ENCODE assay signal across 8 cellular contexts in the genomic region with DNA sequence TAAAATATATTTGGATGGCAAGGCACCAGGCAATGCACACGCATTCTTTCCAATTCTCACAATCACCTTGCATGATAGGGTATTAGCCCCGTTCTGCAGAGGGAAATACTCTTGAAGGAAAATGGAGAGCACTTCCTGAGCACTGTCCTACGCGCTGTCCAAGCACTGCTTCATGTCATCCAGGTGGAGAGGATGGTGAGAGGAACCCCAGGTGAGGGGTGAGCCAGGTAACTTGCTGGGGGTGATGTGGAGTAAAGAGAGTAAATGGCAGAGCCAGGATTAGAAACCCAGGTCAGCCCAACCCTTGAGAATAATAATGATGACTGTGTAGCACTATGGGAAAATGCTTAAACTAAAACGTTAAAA. TPM values are rescaled to one million over a fixed set of nuclear protein-coding genes. Genes with fewer than 3 reads are reported as not detected.
DNase-seq lines count a peak whose midpoint lies in the region; ATAC-seq, FAIRE-seq and TF ChIP-seq lines count a peak whose summit lies in the region.

No MANE protein-coding gene starts in this region.

- peak overlapping the region; percentile 96 for H3K4me2 ChIP-seq in OCI-LY1 (ENCODE audit: low read length)
- peak overlapping the region; percentile 93 for H3K4me2 ChIP-seq in endothelial cell of umbilical vein (ENCODE audit: insufficient read depth, low read length)
- peak overlapping the region; percentile 99 for H3K4me2 ChIP-seq in osteoblast (ENCODE audit: insufficient read depth, low read length)

- H3K27me3 ChIP-seq in OCI-LY1 (ENCODE audit: insufficient read depth, low read length) = no peaks in the 10 kb centered on the region
- H3K27me3 ChIP-seq in endothelial cell of umbilical vein (ENCODE audit: control insufficient read depth in 2 of 2, insufficient read depth in 2 of 2, low read length in 2 of 2) = peaks cover 0 to 1% of the 10 kb centered on the region in 2 experiments
- no peaks in the 10 kb centered on the region for H3K27me3 ChIP-seq in osteoblast (ENCODE audit: insufficient read depth, low read length)

- FAIRE-seq in endothelial cell of umbilical vein (lab: Jason Lieb, UNC) = no peak

- peak overlapping the region; percentile 79 for H3K4me3 ChIP-seq in OCI-LY1 (ENCODE audit: low read depth, low read length, poor library complexity, severe bottlenecking)
- H3K4me3 ChIP-seq in endothelial cell of umbilical vein (replicated peaks in 1 of 3; ENCODE audit: insufficient read depth in 1 of 3, low read depth in 1 of 3, low read length in 3 of 3) = peak overlapping the region; percentile 44 to 61 (median 55)
- peak overlapping the region; percentile 83 for H3K4me3 ChIP-seq in osteoblast (ENCODE audit: insufficient read depth, low read length)

- TF ChIP-seq POLR2A in endothelial cell of umbilical vein (IDR thresholded peaks at IDR 0.05; ENCODE audit: low read depth, low read length) = no peak

- H2AFZ ChIP-seq in OCI-LY1 (ENCODE audit: low read length) (0 out of 2 replicates have a peak overlapping the region, but pooled peaks have one; percentile 60), endothelial cell of umbilical vein (ENCODE audit: low read depth, low read length) (peak overlapping the region; percentile 92), osteoblast (ENCODE audit: low read length) (peak overlapping the region; percentile 83)

- H3K36me3 ChIP-seq in OCI-LY1 (ENCODE audit: insufficient read depth, low read length) (no peaks in the 10 kb centered on the region; the same call in 1 of the 2 replicates), endothelial cell of umbilical vein (ENCODE audit: control insufficient read depth in 2 of 2, extremely low read depth in 1 of 2, insufficient read depth in 2 of 2, low read length in 2 of 2) (no peaks in the 10 kb centered on the region), osteoblast (ENCODE audit: insufficient read depth, low read length) (no peaks in the 10 kb centered on the region)

- H4K20me1 ChIP-seq in OCI-LY1 (ENCODE audit: insufficient read depth, low read length) (no peaks in the 10 kb centered on the region), endothelial cell of umbilical vein (replicated peaks; ENCODE audit: control insufficient read depth, extremely low read depth, insufficient read depth, low read length) (no peaks in the 10 kb centered on the region), osteoblast (ENCODE audit: insufficient read depth, low read length) (peaks cover 19% of the 10 kb centered on the region)

- no peak for DNase-seq in Calu3
- DNase-seq in endothelial cell of umbilical vein (ENCODE audit: low read depth, low spot score) = no peak
- DNase-seq in osteoblast (ENCODE audit: insufficient read length, low spot score, missing footprints) = no peak
- no peak for DNase-seq in NCI-H524 (lab: John Stamatoyannopoulos, UW)
- no peak for DNase-seq in SIG-M5 (lab: John Stamatoyannopoulos, UW)
- no peak for DNase-seq in AG08395 (ENCODE audit: low spot score)

- peak overlapping the region; percentile 62; the same call in 1 of the 2 replicates for H3K9ac ChIP-seq in OCI-LY1 (ENCODE audit: low read length)
- H3K9ac ChIP-seq in endothelial cell of umbilical vein (replicated peaks; ENCODE audit: extremely low read depth, insufficient read depth, low read length) = peak overlapping the region; percentile 54

- H3K79me2 ChIP-seq in OCI-LY1 (ENCODE audit: insufficient read depth, low read length) (no peaks in the 10 kb centered on the region), endothelial cell of umbilical vein (ENCODE audit: control insufficient read depth, insufficient read depth, low read length) (peaks cover 34% of the 10 kb centered on the region), osteoblast (ENCODE audit: insufficient read depth, low read length) (peaks cover 40% of the 10 kb centered on the region)

- peaks cover 38% of the 10 kb centered on the region for H3K4me1 Mint-ChIP-seq in Calu3 (ENCODE audit: low read depth, unreplicated experiment)

- no peak for ATAC-seq in GM19463 (IDR thresholded peaks at IDR 0.05; ENCODE audit: unreplicated experiment)

- BruUV-seq in Calu3 (replicated peaks; lab: Mats Ljungman, UMichigan) (TSS peak; percentile 91), endothelial cell of umbilical vein (replicated peaks; lab: Mats Ljungman, UMichigan) (TSS peak; percentile 88)

- CTCF ChIA-PET in Calu3 (lab: Charles Lee) = interaction anchor here (0.8 to 1.8 kb wide), 4 partner anchors 12 to 148 kb away, joined by 5 to 13 read pairs (median 6); no protein-coding TSS in a partner anchor
- CTCF ChIA-PET in endothelial cell of umbilical vein (lab: Charles Lee) = interaction anchor here (1.2 to 4.0 kb wide), 9 partner anchors 7 to 148 kb away, joined by 3 to 24 read pairs (median 6); no protein-coding TSS in a partner anchor

- peak overlapping the region; percentile 69 for H3K4me3 Mint-ChIP-seq in Calu3 (ENCODE audit: low read depth, unreplicated experiment)

- intact Hi-C loops in Calu3 (cut with micrococcal nuclease; ENCODE audit: unreplicated experiment) (no loop called here), endothelial cell of umbilical vein (cut with micrococcal nuclease) (loop anchor here (2.0 to 5.0 kb wide), 4 partner anchors 37 to 93 kb away; a partner anchor contains a TSS)

- peaks cover 39% of the 10 kb centered on the region for H3K36me3 Mint-ChIP-seq in Calu3 (ENCODE audit: insufficient read depth, unreplicated experiment)

- H3K4me1 ChIP-seq in OCI-LY1 (ENCODE audit: insufficient read depth, low read length, severe bottlenecking) (peaks cover 21% of the 10 kb centered on the region), endothelial cell of umbilical vein (ENCODE audit: control insufficient read depth, extremely low read depth, insufficient read depth, low read length) (peaks cover 17% of the 10 kb centered on the region), osteoblast (ENCODE audit: insufficient read depth, low read length) (peaks cover 24% of the 10 kb centered on the region)

- no peak overlapping the region for H3K27ac ChIP-seq in OCI-LY1 (ENCODE audit: low read depth, low read length, poor library complexity, severe bottlenecking)
- H3K27ac ChIP-seq in endothelial cell of umbilical vein (ENCODE audit: insufficient read depth, low read depth, low read length) = no peak overlapping the region
- H3K27ac ChIP-seq in osteoblast (ENCODE audit: low read depth, low read length) = peak overlapping the region; percentile 66

- H3K9me3 Mint-ChIP-seq in Calu3 (ENCODE audit: low read depth, unreplicated experiment) = no peaks in the 10 kb centered on the region

- H3F3A ChIP-seq in OCI-LY1 (ENCODE audit: insufficient read depth, low read length) = no peaks in the 10 kb centered on the region

- no peaks in the 10 kb centered on the region for H3K9me2 ChIP-seq in OCI-LY1 (ENCODE audit: low read depth, low read length)

- POLR2A ChIA-PET in endothelial cell of umbilical vein (lab: Charles Lee) = interaction anchor here (0.6 to 2.6 kb wide), 11 partner anchors 12 to 391 kb away, joined by 3 to 14 read pairs (median 5); a partner anchor contains a TSS

- dilution Hi-C loops in endothelial cell of umbilical vein (cut with MboI; ENCODE audit: extremely low pct_ligation_motif_present, low sequenced_read_pairs) = no loop called here

- H3K9me1 ChIP-seq in endothelial cell of umbilical vein (replicated peaks; ENCODE audit: control insufficient read depth, extremely low read depth, insufficient read depth, low read length) = no peaks in the 10 kb centered on the region

- H3K9me3 ChIP-seq in OCI-LY1 (ENCODE audit: low read length) (no peaks in the 10 kb centered on the region), endothelial cell of umbilical vein (replicated peaks; ENCODE audit: control insufficient read depth, insufficient read depth, low read length) (no peaks in the 10 kb centered on the region), osteoblast (ENCODE audit: low read depth, low read length) (no peaks in the 10 kb centered on the region)

- H3K27me3 Mint-ChIP-seq in Calu3 (ENCODE audit: unreplicated experiment) = no peaks in the 10 kb centered on the region

- peak overlapping the region; percentile 98 for H3K27ac Mint-ChIP-seq in Calu3 (ENCODE audit: unreplicated experiment)

- TF ChIP-seq CTCF in Calu3 (IDR thresholded peaks at IDR 0.05; ENCODE audit: unreplicated experiment) = no peak
- TF ChIP-seq CTCF in OCI-LY1 (IDR thresholded peaks at IDR 0.05; ENCODE audit: low read length) = no peak
- TF ChIP-seq CTCF in endothelial cell of umbilical vein (IDR thresholded peaks at IDR 0.05; ENCODE audit: extremely low read depth in 1 of 2, insufficient read depth in 1 of 2, low read depth in 1 of 2, low read length in 2 of 2) = no peak
- TF ChIP-seq CTCF in osteoblast (IDR thresholded peaks at IDR 0.05; ENCODE audit: extremely low read depth, low read depth, low read length) = no peak

TF ChIP-seq in endothelial cell of umbilical vein, 7 proteins besides CTCF, POLR2A, EP300 and RAD21:
- no peak for TF ChIP-seq GATA2 (IDR thresholded peaks at IDR 0.05; ENCODE audit: insufficient read depth, insufficient read length, low read depth, low read length)
- TF ChIP-seq FOS (IDR thresholded peaks at IDR 0.05; ENCODE audit: borderline replicate concordance, insufficient read depth, low read length) = no peak
- TF ChIP-seq, protein P1, sequence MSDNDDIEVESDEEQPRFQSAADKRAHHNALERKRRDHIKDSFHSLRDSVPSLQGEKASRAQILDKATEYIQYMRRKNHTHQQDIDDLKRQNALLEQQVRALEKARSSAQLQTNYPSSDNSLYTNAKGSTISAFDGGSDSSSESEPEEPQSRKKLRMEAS (IDR thresholded peaks at IDR 0.05; ENCODE audit: insufficient read depth, insufficient read length) = no peak
- TF ChIP-seq POLR2AphosphoS5 (IDR thresholded peaks at IDR 0.05; ENCODE audit: insufficient read depth, low read depth, low read length) = no peak
- no peak for TF ChIP-seq MYC (IDR thresholded peaks at IDR 0.05; ENCODE audit: low read depth, low read length)
- TF ChIP-seq JUN (IDR thresholded peaks at IDR 0.05; ENCODE audit: borderline replicate concordance, insufficient read depth, insufficient read length, low read depth) = no peak
- TF ChIP-seq EZH2 (IDR thresholded peaks at IDR 0.05; ENCODE audit: borderline replicate concordance, low read depth, low read length, severe bottlenecking) = no peak
TF ChIP-seq in endothelial cell of umbilical vein: peak in this region for 0.

RNA-seq across cellular contexts. Expression of a gene that starts 0.7 kb away (rescaled TPM):
- total RNA-seq in Calu3 (2022) (224 and 230 TPM in 2 replicates), endothelial cell of umbilical vein (63.9 and 64.5 TPM in 2 replicates), osteoblast (33.0 and 38.0 TPM in 2 replicates)
- polyA plus RNA-seq in endothelial cell of umbilical vein = 37.7 and 46.2 TPM in 2 replicates
- polyA plus RNA-seq in endothelial cell of umbilical vein (2011; cell fraction: cytosol; rRNA removed) = 51.2 and 52.3 TPM in 2 replicates
- polyA plus RNA-seq in endothelial cell of umbilical vein (2011; cell fraction: nucleus; rRNA removed) = 43.0 and 55.9 TPM in 2 replicates
- polyA plus RNA-seq in endothelial cell of umbilical vein (2012) = 35.2 and 38.2 TPM in 2 replicates
- polyA minus RNA-seq in endothelial cell of umbilical vein = 32.5 and 34.4 TPM in 2 replicates
- 12.3 TPM for polyA minus RNA-seq in endothelial cell of umbilical vein (2011; cell fraction: cytosol; rRNA and poly(A)+ RNA removed)
- polyA minus RNA-seq in endothelial cell of umbilical vein (2011; cell fraction: nucleus; rRNA and poly(A)+ RNA removed) = 20.3 and 24.5 TPM in 2 replicates
